Comparison of ENCODE assay signal across 1 cellular context in the genomic region with DNA sequence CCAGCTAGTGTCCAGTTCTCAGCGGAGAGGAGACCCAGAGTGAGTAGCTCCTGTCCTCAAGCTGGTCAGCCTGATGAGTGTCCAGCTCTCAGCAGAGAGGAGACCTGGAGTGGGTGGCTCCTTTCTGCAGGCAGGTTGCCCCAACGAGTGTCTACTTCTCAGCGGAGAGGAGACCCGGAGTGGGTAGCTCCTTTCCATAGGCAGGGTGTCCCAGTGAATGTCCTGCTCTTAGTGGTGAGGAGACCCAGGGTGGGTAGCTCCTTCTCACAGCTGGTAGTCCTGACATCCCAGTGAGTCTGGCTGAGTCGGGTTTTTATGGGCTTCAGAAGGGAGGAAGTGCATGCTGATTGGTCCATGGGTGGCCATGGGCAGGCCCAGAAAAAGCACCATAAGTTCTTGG.
TF ChIP-seq lines count a peak whose summit lies in the region.

No MANE protein-coding gene starts in this region.

TF ChIP-seq in K562, 482 proteins besides CTCF, POLR2A, EP300 and RAD21 (continued from another document and continues in another):
- TF ChIP-seq, protein P1, sequence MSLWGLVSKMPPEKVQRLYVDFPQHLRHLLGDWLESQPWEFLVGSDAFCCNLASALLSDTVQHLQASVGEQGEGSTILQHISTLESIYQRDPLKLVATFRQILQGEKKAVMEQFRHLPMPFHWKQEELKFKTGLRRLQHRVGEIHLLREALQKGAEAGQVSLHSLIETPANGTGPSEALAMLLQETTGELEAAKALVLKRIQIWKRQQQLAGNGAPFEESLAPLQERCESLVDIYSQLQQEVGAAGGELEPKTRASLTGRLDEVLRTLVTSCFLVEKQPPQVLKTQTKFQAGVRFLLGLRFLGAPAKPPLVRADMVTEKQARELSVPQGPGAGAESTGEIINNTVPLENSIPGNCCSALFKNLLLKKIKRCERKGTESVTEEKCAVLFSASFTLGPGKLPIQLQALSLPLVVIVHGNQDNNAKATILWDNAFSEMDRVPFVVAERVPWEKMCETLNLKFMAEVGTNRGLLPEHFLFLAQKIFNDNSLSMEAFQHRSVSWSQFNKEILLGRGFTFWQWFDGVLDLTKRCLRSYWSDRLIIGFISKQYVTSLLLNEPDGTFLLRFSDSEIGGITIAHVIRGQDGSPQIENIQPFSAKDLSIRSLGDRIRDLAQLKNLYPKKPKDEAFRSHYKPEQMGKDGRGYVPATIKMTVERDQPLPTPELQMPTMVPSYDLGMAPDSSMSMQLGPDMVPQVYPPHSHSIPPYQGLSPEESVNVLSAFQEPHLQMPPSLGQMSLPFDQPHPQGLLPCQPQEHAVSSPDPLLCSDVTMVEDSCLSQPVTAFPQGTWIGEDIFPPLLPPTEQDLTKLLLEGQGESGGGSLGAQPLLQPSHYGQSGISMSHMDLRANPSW (CRISPR knock-in tag; IDR thresholded peaks at IDR 0.05) = no peak
- TF ChIP-seq RBM15 (IDR thresholded peaks at IDR 0.05; ENCODE audit: insufficient read depth, low read length) (no peak), CBX3 (IDR thresholded peaks at IDR 0.05; ENCODE audit: borderline replicate concordance in 1 of 2, low read length in 2 of 2) (peak in 1 of 2 experiments; percentile 86; a peak in 1 of 3 replicates), ZNF444 (CRISPR knock-in tag; IDR thresholded peaks at IDR 0.05) (no peak), TRIM28 (IDR thresholded peaks at IDR 0.05) (peak; percentile 76; the same call in 1 of the 2 replicates), ADNP (tag; IDR thresholded peaks at IDR 0.05) (no peak), SMC3 (conservative IDR thresholded peaks at IDR 0.05; ENCODE audit: insufficient read depth, low read depth, low read length) (no peak), TEAD2 (tag; IDR thresholded peaks at IDR 0.05) (no peak), SRSF7 (optimal IDR thresholded peaks at IDR 0.05; ENCODE audit: low read depth, low read length) (no peak), CBX1 (IDR thresholded peaks at IDR 0.05; ENCODE audit: low read depth) (0 out of 2 replicates have a peak, but pooled peaks have one; percentile 67), SP2 (IDR thresholded peaks at IDR 0.05; ENCODE audit: extremely low read depth, low read depth, low read length, poor library complexity, severe bottlenecking) (no peak), RBM17 (IDR thresholded peaks at IDR 0.05; ENCODE audit: borderline replicate concordance, low read depth, low read length) (no peak), PHB2 (IDR thresholded peaks at IDR 0.05; ENCODE audit: low read depth) (no peak), MYBL2 (IDR thresholded peaks at IDR 0.05; ENCODE audit: low read depth) (no peak), MYBL2 (CRISPR knock-in tag; IDR thresholded peaks at IDR 0.05; ENCODE audit: borderline replicate concordance) (no peak), KDM2B (CRISPR knock-in tag; IDR thresholded peaks at IDR 0.05) (no peak)
- TF ChIP-seq, protein P2, sequence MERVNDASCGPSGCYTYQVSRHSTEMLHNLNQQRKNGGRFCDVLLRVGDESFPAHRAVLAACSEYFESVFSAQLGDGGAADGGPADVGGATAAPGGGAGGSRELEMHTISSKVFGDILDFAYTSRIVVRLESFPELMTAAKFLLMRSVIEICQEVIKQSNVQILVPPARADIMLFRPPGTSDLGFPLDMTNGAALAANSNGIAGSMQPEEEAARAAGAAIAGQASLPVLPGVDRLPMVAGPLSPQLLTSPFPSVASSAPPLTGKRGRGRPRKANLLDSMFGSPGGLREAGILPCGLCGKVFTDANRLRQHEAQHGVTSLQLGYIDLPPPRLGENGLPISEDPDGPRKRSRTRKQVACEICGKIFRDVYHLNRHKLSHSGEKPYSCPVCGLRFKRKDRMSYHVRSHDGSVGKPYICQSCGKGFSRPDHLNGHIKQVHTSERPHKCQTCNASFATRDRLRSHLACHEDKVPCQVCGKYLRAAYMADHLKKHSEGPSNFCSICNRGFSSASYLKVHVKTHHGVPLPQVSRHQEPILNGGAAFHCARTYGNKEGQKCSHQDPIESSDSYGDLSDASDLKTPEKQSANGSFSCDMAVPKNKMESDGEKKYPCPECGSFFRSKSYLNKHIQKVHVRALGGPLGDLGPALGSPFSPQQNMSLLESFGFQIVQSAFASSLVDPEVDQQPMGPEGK (CRISPR knock-in tag; IDR thresholded peaks at IDR 0.05; ENCODE audit: borderline replicate concordance) = no peak
- TF ChIP-seq, protein P3, sequence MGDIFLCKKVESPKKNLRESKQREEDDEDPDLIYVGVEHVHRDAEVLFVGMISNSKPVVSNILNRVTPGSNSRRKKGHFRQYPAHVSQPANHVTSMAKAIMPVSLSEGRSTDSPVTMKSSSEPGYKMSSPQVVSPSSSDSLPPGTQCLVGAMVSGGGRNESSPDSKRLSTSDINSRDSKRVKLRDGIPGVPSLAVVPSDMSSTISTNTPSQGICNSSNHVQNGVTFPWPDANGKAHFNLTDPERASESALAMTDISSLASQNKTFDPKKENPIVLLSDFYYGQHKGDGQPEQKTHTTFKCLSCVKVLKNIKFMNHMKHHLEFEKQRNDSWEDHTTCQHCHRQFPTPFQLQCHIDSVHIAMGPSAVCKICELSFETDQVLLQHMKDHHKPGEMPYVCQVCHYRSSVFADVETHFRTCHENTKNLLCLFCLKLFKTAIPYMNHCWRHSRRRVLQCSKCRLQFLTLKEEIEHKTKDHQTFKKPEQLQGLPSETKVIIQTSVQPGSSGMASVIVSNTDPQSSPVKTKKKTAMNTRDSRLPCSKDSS (IDR thresholded peaks at IDR 0.05; ENCODE audit: low read depth, partially characterized antibody) = peak; percentile 62
- TF ChIP-seq, protein P4, sequence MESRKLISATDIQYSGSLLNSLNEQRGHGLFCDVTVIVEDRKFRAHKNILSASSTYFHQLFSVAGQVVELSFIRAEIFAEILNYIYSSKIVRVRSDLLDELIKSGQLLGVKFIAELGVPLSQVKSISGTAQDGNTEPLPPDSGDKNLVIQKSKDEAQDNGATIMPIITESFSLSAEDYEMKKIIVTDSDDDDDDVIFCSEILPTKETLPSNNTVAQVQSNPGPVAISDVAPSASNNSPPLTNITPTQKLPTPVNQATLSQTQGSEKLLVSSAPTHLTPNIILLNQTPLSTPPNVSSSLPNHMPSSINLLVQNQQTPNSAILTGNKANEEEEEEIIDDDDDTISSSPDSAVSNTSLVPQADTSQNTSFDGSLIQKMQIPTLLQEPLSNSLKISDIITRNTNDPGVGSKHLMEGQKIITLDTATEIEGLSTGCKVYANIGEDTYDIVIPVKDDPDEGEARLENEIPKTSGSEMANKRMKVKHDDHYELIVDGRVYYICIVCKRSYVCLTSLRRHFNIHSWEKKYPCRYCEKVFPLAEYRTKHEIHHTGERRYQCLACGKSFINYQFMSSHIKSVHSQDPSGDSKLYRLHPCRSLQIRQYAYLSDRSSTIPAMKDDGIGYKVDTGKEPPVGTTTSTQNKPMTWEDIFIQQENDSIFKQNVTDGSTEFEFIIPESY (CRISPR knock-in tag; IDR thresholded peaks at IDR 0.05) = 0 out of 2 replicates have a peak, but pooled peaks have one; percentile 26
- TF ChIP-seq, protein P5, sequence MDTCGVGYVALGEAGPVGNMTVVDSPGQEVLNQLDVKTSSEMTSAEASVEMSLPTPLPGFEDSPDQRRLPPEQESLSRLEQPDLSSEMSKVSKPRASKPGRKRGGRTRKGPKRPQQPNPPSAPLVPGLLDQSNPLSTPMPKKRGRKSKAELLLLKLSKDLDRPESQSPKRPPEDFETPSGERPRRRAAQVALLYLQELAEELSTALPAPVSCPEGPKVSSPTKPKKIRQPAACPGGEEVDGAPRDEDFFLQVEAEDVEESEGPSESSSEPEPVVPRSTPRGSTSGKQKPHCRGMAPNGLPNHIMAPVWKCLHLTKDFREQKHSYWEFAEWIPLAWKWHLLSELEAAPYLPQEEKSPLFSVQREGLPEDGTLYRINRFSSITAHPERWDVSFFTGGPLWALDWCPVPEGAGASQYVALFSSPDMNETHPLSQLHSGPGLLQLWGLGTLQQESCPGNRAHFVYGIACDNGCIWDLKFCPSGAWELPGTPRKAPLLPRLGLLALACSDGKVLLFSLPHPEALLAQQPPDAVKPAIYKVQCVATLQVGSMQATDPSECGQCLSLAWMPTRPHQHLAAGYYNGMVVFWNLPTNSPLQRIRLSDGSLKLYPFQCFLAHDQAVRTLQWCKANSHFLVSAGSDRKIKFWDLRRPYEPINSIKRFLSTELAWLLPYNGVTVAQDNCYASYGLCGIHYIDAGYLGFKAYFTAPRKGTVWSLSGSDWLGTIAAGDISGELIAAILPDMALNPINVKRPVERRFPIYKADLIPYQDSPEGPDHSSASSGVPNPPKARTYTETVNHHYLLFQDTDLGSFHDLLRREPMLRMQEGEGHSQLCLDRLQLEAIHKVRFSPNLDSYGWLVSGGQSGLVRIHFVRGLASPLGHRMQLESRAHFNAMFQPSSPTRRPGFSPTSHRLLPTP (IDR thresholded peaks at IDR 0.05; ENCODE audit: borderline replicate concordance, extremely low read depth, insufficient read length) = no peak
- TF ChIP-seq, protein P6, sequence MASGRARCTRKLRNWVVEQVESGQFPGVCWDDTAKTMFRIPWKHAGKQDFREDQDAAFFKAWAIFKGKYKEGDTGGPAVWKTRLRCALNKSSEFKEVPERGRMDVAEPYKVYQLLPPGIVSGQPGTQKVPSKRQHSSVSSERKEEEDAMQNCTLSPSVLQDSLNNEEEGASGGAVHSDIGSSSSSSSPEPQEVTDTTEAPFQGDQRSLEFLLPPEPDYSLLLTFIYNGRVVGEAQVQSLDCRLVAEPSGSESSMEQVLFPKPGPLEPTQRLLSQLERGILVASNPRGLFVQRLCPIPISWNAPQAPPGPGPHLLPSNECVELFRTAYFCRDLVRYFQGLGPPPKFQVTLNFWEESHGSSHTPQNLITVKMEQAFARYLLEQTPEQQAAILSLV (tag; IDR thresholded peaks at IDR 0.05) = no peak
- TF ChIP-seq, protein P7, sequence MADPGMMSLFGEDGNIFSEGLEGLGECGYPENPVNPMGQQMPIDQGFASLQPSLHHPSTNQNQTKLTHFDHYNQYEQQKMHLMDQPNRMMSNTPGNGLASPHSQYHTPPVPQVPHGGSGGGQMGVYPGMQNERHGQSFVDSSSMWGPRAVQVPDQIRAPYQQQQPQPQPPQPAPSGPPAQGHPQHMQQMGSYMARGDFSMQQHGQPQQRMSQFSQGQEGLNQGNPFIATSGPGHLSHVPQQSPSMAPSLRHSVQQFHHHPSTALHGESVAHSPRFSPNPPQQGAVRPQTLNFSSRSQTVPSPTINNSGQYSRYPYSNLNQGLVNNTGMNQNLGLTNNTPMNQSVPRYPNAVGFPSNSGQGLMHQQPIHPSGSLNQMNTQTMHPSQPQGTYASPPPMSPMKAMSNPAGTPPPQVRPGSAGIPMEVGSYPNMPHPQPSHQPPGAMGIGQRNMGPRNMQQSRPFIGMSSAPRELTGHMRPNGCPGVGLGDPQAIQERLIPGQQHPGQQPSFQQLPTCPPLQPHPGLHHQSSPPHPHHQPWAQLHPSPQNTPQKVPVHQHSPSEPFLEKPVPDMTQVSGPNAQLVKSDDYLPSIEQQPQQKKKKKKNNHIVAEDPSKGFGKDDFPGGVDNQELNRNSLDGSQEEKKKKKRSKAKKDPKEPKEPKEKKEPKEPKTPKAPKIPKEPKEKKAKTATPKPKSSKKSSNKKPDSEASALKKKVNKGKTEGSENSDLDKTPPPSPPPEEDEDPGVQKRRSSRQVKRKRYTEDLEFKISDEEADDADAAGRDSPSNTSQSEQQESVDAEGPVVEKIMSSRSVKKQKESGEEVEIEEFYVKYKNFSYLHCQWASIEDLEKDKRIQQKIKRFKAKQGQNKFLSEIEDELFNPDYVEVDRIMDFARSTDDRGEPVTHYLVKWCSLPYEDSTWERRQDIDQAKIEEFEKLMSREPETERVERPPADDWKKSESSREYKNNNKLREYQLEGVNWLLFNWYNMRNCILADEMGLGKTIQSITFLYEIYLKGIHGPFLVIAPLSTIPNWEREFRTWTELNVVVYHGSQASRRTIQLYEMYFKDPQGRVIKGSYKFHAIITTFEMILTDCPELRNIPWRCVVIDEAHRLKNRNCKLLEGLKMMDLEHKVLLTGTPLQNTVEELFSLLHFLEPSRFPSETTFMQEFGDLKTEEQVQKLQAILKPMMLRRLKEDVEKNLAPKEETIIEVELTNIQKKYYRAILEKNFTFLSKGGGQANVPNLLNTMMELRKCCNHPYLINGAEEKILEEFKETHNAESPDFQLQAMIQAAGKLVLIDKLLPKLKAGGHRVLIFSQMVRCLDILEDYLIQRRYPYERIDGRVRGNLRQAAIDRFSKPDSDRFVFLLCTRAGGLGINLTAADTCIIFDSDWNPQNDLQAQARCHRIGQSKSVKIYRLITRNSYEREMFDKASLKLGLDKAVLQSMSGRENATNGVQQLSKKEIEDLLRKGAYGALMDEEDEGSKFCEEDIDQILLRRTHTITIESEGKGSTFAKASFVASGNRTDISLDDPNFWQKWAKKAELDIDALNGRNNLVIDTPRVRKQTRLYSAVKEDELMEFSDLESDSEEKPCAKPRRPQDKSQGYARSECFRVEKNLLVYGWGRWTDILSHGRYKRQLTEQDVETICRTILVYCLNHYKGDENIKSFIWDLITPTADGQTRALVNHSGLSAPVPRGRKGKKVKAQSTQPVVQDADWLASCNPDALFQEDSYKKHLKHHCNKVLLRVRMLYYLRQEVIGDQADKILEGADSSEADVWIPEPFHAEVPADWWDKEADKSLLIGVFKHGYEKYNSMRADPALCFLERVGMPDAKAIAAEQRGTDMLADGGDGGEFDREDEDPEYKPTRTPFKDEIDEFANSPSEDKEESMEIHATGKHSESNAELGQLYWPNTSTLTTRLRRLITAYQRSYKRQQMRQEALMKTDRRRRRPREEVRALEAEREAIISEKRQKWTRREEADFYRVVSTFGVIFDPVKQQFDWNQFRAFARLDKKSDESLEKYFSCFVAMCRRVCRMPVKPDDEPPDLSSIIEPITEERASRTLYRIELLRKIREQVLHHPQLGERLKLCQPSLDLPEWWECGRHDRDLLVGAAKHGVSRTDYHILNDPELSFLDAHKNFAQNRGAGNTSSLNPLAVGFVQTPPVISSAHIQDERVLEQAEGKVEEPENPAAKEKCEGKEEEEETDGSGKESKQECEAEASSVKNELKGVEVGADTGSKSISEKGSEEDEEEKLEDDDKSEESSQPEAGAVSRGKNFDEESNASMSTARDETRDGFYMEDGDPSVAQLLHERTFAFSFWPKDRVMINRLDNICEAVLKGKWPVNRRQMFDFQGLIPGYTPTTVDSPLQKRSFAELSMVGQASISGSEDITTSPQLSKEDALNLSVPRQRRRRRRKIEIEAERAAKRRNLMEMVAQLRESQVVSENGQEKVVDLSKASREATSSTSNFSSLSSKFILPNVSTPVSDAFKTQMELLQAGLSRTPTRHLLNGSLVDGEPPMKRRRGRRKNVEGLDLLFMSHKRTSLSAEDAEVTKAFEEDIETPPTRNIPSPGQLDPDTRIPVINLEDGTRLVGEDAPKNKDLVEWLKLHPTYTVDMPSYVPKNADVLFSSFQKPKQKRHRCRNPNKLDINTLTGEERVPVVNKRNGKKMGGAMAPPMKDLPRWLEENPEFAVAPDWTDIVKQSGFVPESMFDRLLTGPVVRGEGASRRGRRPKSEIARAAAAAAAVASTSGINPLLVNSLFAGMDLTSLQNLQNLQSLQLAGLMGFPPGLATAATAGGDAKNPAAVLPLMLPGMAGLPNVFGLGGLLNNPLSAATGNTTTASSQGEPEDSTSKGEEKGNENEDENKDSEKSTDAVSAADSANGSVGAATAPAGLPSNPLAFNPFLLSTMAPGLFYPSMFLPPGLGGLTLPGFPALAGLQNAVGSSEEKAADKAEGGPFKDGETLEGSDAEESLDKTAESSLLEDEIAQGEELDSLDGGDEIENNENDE (IDR thresholded peaks at IDR 0.05; ENCODE audit: low read depth, low read length) = no peak
